ENCODE assay signal across 1 cellular context in the genomic region with DNA sequence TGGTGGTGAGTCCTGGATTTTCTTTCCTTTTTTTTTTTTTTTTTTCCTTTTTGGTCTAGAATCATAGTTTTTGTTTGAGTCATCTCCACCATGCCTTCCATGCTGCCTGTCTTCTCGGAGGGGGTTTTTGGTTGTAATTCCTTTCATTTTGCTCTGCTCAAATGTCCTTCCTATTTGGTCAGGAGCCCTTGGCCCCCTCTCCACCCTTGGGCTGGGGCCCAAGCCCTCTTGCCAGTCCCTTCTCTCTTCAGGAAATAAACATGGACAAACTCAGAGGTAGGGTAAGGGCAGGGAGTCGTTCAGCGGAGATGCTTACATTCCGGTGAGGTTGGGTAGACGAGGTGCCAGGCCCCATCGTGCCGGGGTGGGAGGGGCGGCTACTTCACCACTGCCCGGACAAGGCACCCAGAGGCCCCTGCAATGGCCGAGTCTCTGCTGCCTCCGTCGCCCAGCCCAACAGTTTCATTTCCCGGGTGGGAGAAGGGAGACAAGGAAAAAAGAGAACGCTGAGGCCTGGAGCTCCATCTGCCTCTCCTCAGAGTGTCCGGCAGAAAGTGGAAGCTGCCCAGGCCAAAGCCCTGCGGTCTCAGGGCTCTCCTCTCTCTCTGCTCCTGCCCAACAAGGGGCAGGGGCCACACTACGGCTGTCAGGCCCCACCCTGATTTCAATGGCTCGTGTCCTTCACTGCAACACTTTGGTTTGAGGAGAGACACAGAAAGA.
TF ChIP-seq lines count a peak whose summit lies in the region.

No MANE protein-coding gene starts in this region.

TF ChIP-seq in H1, 55 proteins besides CTCF, POLR2A, EP300 and RAD21:
- no peak for TF ChIP-seq ASH2L (IDR thresholded peaks at IDR 0.05; ENCODE audit: low read length)
- TF ChIP-seq, protein P1, sequence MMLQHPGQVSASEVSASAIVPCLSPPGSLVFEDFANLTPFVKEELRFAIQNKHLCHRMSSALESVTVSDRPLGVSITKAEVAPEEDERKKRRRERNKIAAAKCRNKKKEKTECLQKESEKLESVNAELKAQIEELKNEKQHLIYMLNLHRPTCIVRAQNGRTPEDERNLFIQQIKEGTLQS (IDR thresholded peaks at IDR 0.05; ENCODE audit: insufficient read depth, low read depth, low read length), result no peak
- no peak for TF ChIP-seq NANOG (IDR thresholded peaks at IDR 0.05; ENCODE audit: insufficient read depth, low read depth, low read length, poor library complexity, severe bottlenecking)
- no peak for TF ChIP-seq TAF7 (optimal IDR thresholded peaks at IDR 0.05; ENCODE audit: borderline replicate concordance, low read depth, low read length)
- no peak for TF ChIP-seq HDAC2 (IDR thresholded peaks at IDR 0.05; ENCODE audit: borderline replicate concordance in 1 of 2, low read depth in 2 of 2, low read length in 2 of 2)
- TF ChIP-seq BCL11A (IDR thresholded peaks at IDR 0.05; ENCODE audit: low read depth in 2 of 2, low read length in 2 of 2), result no peak
- no peak for TF ChIP-seq SUZ12 (IDR thresholded peaks at IDR 0.05; ENCODE audit: low read length)
- TF ChIP-seq SIRT6 (IDR thresholded peaks at IDR 0.05; ENCODE audit: low read length), result no peak
- TF ChIP-seq EZH2 (IDR thresholded peaks at IDR 0.05; ENCODE audit: low read depth, low read length, severe bottlenecking), result no peak
- no peak for TF ChIP-seq CHD2 (IDR thresholded peaks at IDR 0.05; ENCODE audit: low read length)
- no peak for TF ChIP-seq SRF (IDR thresholded peaks at IDR 0.05; ENCODE audit: low read depth, low read length)
- TF ChIP-seq JUND (IDR thresholded peaks at IDR 0.05; ENCODE audit: low read length), result no peak
- no peak for TF ChIP-seq SAP30 (IDR thresholded peaks at IDR 0.05; ENCODE audit: insufficient read depth, insufficient replicate concordance, low read length)
- TF ChIP-seq RFX5 (IDR thresholded peaks at IDR 0.05; ENCODE audit: borderline replicate concordance, low read depth, low read length), result no peak
- TF ChIP-seq POU5F1 (IDR thresholded peaks at IDR 0.05; ENCODE audit: low read depth, low read length), result no peak
- no peak for TF ChIP-seq JUN (IDR thresholded peaks at IDR 0.05; ENCODE audit: low read depth, low read length)
- no peak for TF ChIP-seq TBP (IDR thresholded peaks at IDR 0.05; ENCODE audit: low read depth, low read length)
